ENCODE assay signal across 12 cellular contexts in genomic region chr5:169197343-169197742, GRCh38.
A peak's percentile ranks its signal among the peaks of the same experiment; 100 is the strongest.
DNase-seq lines count a peak whose midpoint lies in the region; ATAC-seq and TF ChIP-seq lines count a peak whose summit lies in the region.
"Had no signal": no experiment of that assay in that cellular context is flagged by ENCODE, and none has a peak within 500 bp of the region (broad histone marks: within the 10 kb centered on the region; RNA-seq: fewer than 3 reads in every experiment).

No MANE protein-coding gene starts in this region.

- peak overlapping the region; percentile 56 to 77 for H3K27ac ChIP-seq in ascending aorta
- no peak overlapping the region for H3K27ac ChIP-seq in testis

- no peak for ATAC-seq in GM21529 (IDR thresholded peaks at IDR 0.05; ENCODE audit: unreplicated experiment)
- ATAC-seq: activated naive CD4-positive, alpha-beta T cell treated with anti-CD3 and anti-CD28 coated beads, Interleukin-2, amount 50 U/mL, for 72 hours had no signal

- TF ChIP-seq CTCF in ascending aorta (IDR thresholded peaks at IDR 0.05), result peak in 2 of 3 experiments; percentile 8 to 67
- TF ChIP-seq CTCF in testis (IDR thresholded peaks at IDR 0.05), result no peak

- H3K9me3 ChIP-seq in ascending aorta, result no peaks in the 10 kb centered on the region
- no peaks in the 10 kb centered on the region for H3K9me3 ChIP-seq in testis

- peaks cover 6 to 14% of the 10 kb centered on the region in 2 donors for H3K4me1 ChIP-seq in ascending aorta
- no peaks in the 10 kb centered on the region for H3K4me1 ChIP-seq in testis

- WGBS in testis, 2 donors, result 74 to 77% methylated on average over 1 of the region's 1 CpG

- H3K27me3 ChIP-seq in ascending aorta, result no peaks in the 10 kb centered on the region
- H3K27me3 ChIP-seq in testis, result no peaks in the 10 kb centered on the region

- intact Hi-C loops in ascending aorta (cut with DNase I), result loop anchor here (1.0 to 5.0 kb wide), 3 partner anchors 105 to 210 kb away; partner anchors contain the start of gene SLIT3
- intact Hi-C loops in testis (cut with DNase I; ENCODE audit: low total_unique reads), result no loop called here

- no peak for TF ChIP-seq EP300 in Ishikawa (IDR thresholded peaks at IDR 0.05; ENCODE audit: borderline replicate concordance)

- peak; percentile 69 for TF ChIP-seq RAD21 in Ishikawa (IDR thresholded peaks at IDR 0.05; ENCODE audit: low read depth)

- no peak for TF ChIP-seq POLR2A in testis (IDR thresholded peaks at IDR 0.05)

- H3K4me3 ChIP-seq in ascending aorta (peak overlapping the region in 1 of 2 donors; percentile 42), testis (no peak overlapping the region)
- H3K4me3 ChIP-seq: lung had no signal

- H3K36me3 ChIP-seq in ascending aorta (no peaks in the 10 kb centered on the region), testis (ENCODE audit: low read depth, missing control alignments) (no peaks in the 10 kb centered on the region)

- DNase-seq in ascending aorta (ENCODE audit: low spot score in 2 of 2), result no peak
- peak; percentile 24 for DNase-seq in islet precursor cell
- DNase-seq in testis, result peak; percentile 30
- DNase-seq in SKM-1 treated with dmso at 0.1 percent for 144 hours (lab: John Stamatoyannopoulos, UW; ENCODE audit: unreplicated experiment), result no peak
- no peak for DNase-seq in activated CD8-positive, alpha-beta memory T cell treated with anti-CD3 and anti-CD28 coated beads, Interleukin-2, amount 50 U/mL, for 48 hours
- DNase-seq: NCI-H1694 treated with DMSO at 0.1 percent for 48 hours; occipital lobe; stimulated activated naive CD4-positive, alpha-beta T cell treated with Interleukin-2 at 50 U/mL for 16 hours had no signal

TF ChIP-seq in Ishikawa, 13 proteins besides CTCF, POLR2A, EP300 and RAD21:
- TF ChIP-seq ZBTB7A (IDR thresholded peaks at IDR 0.05; ENCODE audit: low read depth) (no peak), TAF1 (IDR thresholded peaks at IDR 0.05; ENCODE audit: low read depth) (no peak), EGR1 (IDR thresholded peaks at IDR 0.05) (no peak), REST (IDR thresholded peaks at IDR 0.05; ENCODE audit: low read depth) (no peak), NFIC (IDR thresholded peaks at IDR 0.05) (no peak), USF1 (IDR thresholded peaks at IDR 0.05) (no peak), YY1 (IDR thresholded peaks at IDR 0.05; ENCODE audit: low read depth) (no peak), TCF12 (IDR thresholded peaks at IDR 0.05; ENCODE audit: low read depth) (no peak), TEAD4 (IDR thresholded peaks at IDR 0.05) (no peak), CEBPB (IDR thresholded peaks at IDR 0.05) (no peak), CREB1 (IDR thresholded peaks at IDR 0.05; ENCODE audit: low read depth) (no peak), MAX (IDR thresholded peaks at IDR 0.05) (no peak)

Comparison
In these comparisons a context has a peak if more than half of its experiments do, and no peak if none do; other contexts are left out.
1. DNase-seq: peak in islet precursor cell (single experiment) and testis (single experiment); none in ascending aorta (0 of 2), SKM-1 treated with dmso at 0.1 percent for 144 hours (single experiment) and activated CD8-positive, alpha-beta memory T cell treated with anti-CD3 and anti-CD28 coated beads, Interleukin-2, amount 50 U/mL, for 48 hours (single experiment).
2. H3K27ac ChIP-seq: peak in ascending aorta (2 of 2); none in testis (0 of 2).
3. CTCF ChIP-seq: peak in ascending aorta (2 of 3); none in testis (0 of 3).